ENCODE assay signal across 8 cellular contexts in the genomic region with DNA sequence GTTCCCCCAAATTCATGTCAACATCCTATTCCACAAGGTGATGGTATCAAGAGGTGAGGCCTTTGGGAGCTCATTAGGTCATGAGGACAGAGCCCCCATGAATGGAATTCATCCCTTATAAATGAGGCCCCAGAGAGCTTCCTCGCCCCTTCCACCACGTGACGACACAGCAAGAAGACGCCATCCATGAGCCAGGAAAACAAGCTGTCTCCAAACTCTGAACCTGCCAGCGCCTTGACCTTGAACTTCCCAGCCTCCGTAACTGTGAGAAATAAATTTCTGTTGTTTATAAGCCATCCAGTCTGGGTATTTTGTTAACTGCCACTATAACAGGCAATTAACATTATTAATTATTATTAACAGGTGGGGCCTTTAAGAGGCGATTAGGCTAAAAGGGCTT.
"Had no signal": no experiment of that assay in that cellular context is flagged by ENCODE, and none has a peak within 500 bp of the region (broad histone marks: within the 10 kb centered on the region; RNA-seq: fewer than 3 reads in every experiment).

No MANE protein-coding gene starts in this region.

- DNase-seq: GDM1, GF-D8 had no signal

- FAIRE-seq: G401.6, GM12878, GM12891, GM12892, GM18507, GM19239 had no signal

- H3K4me3 ChIP-seq: GM12878 had no signal

- ATAC-seq: GM12878 had no signal
